2 cellular contexts compared by ENCODE assay signal in genomic region chr11:111399187-111400031, GRCh38.
TF ChIP-seq lines count a peak whose summit lies in the region.

No MANE protein-coding gene starts in this region.

TF ChIP-seq in WTC11, 78 proteins besides CTCF, POLR2A, EP300 and RAD21 (continued from another document):
- TF ChIP-seq ATF2 (CRISPR knock-in tag; IDR thresholded peaks at IDR 0.05; ENCODE audit: borderline replicate concordance, low read depth): no peak
TF ChIP-seq in WTC11: peak in this region for 0.

TF ChIP-seq in GM23338, 12 proteins besides CTCF, POLR2A, EP300 and RAD21 (continued from another document):
- TF ChIP-seq ZNF462 (CRISPR knock-in tag; IDR thresholded peaks at IDR 0.05) (no peak), CREB1 (CRISPR knock-in tag; IDR thresholded peaks at IDR 0.05; ENCODE audit: low read depth) (no peak), ZNF114 (CRISPR knock-in tag; IDR thresholded peaks at IDR 0.05) (no peak), EZH2 (IDR thresholded peaks at IDR 0.05; ENCODE audit: low read depth, unreplicated experiment) (no peak), ZNF331 (CRISPR knock-in tag; IDR thresholded peaks at IDR 0.05; ENCODE audit: low read depth) (no peak), EZH2phosphoT487 (IDR thresholded peaks at IDR 0.05; ENCODE audit: unreplicated experiment) (no peak), NANOG (IDR thresholded peaks at IDR 0.05; ENCODE audit: borderline replicate concordance) (no peak), JUNB (IDR thresholded peaks at IDR 0.05; ENCODE audit: unreplicated experiment) (no peak), POLR2AphosphoS5 (IDR thresholded peaks at IDR 0.05; ENCODE audit: low read depth) (no peak), REST (IDR thresholded peaks at IDR 0.05; ENCODE audit: unreplicated experiment) (no peak), ETS1 (IDR thresholded peaks at IDR 0.05) (no peak)
